1 cellular context compared by ENCODE assay signal in the genomic region with DNA sequence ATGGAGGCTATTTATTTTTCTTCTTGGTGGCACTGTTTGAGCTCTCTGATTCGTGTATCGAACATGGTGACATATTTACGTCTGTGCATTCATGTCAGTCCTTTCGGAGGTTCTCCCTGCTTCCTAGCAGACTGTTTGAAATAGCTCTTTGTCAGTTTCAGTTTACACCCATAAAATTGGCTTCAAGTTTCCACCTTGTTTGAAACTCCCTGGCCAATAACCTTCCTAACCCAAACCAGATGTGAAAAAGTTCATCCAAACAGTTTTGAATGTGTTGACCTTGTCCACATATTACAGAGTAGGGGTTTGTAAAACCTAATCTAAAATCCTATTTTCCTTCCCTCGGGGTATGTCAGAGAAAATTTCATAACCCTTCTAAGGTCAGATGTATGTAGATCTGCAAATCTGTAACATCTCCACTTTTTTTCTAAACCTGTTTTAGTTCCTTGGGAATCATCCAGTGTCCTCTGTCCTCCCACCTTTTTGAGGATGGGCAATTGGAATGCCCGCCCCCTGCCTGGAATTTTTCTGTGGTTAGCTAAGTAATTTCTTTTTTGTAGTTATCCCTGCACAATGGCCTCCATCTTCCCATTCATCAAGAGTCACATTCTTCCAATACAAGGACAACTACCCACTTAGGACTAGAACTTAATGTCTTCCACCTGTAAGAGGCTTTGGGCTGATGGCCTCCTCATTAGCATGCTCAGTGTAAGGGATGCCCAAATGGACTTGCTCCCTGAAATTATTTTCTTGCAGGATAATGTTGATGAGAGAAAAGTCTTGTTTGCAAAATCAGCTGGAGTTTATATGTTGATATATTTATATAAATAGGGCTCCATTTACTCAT.
TF ChIP-seq lines count a peak whose summit lies in the region.

No MANE protein-coding gene starts in this region.

TF ChIP-seq in A549, 52 proteins besides CTCF, POLR2A, EP300 and RAD21:
- TF ChIP-seq, protein P1, sequence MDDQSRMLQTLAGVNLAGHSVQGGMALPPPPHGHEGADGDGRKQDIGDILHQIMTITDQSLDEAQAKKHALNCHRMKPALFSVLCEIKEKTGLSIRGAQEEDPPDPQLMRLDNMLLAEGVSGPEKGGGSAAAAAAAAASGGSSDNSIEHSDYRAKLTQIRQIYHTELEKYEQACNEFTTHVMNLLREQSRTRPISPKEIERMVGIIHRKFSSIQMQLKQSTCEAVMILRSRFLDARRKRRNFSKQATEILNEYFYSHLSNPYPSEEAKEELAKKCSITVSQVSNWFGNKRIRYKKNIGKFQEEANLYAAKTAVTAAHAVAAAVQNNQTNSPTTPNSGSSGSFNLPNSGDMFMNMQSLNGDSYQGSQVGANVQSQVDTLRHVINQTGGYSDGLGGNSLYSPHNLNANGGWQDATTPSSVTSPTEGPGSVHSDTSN (IDR thresholded peaks at IDR 0.05), result no peak
- TF ChIP-seq HDAC2 (IDR thresholded peaks at IDR 0.05), result no peak
- no peak for TF ChIP-seq PHF8 (IDR thresholded peaks at IDR 0.05; ENCODE audit: borderline replicate concordance, low read depth)
- TF ChIP-seq, protein P2, sequence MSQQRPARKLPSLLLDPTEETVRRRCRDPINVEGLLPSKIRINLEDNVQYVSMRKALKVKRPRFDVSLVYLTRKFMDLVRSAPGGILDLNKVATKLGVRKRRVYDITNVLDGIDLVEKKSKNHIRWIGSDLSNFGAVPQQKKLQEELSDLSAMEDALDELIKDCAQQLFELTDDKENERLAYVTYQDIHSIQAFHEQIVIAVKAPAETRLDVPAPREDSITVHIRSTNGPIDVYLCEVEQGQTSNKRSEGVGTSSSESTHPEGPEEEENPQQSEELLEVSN (IDR thresholded peaks at IDR 0.05; ENCODE audit: borderline replicate concordance, low read depth), result no peak
- TF ChIP-seq HOXB13 (CRISPR knock-in tag; IDR thresholded peaks at IDR 0.05; ENCODE audit: low read depth), result no peak
- TF ChIP-seq, protein P3, sequence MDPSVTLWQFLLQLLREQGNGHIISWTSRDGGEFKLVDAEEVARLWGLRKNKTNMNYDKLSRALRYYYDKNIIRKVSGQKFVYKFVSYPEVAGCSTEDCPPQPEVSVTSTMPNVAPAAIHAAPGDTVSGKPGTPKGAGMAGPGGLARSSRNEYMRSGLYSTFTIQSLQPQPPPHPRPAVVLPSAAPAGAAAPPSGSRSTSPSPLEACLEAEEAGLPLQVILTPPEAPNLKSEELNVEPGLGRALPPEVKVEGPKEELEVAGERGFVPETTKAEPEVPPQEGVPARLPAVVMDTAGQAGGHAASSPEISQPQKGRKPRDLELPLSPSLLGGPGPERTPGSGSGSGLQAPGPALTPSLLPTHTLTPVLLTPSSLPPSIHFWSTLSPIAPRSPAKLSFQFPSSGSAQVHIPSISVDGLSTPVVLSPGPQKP (IDR thresholded peaks at IDR 0.05; ENCODE audit: low read depth, low read length), result no peak
- TF ChIP-seq EHF (CRISPR knock-in tag; IDR thresholded peaks at IDR 0.05), result no peak
- no peak for TF ChIP-seq NR3C1 (IDR thresholded peaks at IDR 0.05)
- TF ChIP-seq TP53 (CRISPR knock-in tag; IDR thresholded peaks at IDR 0.05), result no peak
- no peak for TF ChIP-seq FOXS1 (CRISPR knock-in tag; IDR thresholded peaks at IDR 0.05)
- TF ChIP-seq ZC3H11A (IDR thresholded peaks at IDR 0.05), result no peak
- no peak for TF ChIP-seq NFE2L2 (conservative IDR thresholded peaks at IDR 0.05; ENCODE audit: low read length)
- no peak for TF ChIP-seq CEBPB (IDR thresholded peaks at IDR 0.05)
- TF ChIP-seq, protein P4, sequence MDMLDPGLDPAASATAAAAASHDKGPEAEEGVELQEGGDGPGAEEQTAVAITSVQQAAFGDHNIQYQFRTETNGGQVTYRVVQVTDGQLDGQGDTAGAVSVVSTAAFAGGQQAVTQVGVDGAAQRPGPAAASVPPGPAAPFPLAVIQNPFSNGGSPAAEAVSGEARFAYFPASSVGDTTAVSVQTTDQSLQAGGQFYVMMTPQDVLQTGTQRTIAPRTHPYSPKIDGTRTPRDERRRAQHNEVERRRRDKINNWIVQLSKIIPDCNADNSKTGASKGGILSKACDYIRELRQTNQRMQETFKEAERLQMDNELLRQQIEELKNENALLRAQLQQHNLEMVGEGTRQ (IDR thresholded peaks at IDR 0.05), result no peak
- no peak for TF ChIP-seq HEYL (CRISPR knock-in tag; IDR thresholded peaks at IDR 0.05)
- TF ChIP-seq BHLHE40 (IDR thresholded peaks at IDR 0.05; ENCODE audit: low read depth, low read length), result no peak
- TF ChIP-seq KDM5A (IDR thresholded peaks at IDR 0.05), result no peak
TF ChIP-seq in A549: peak in this region for 0.
